ENCODE assay signal across 25 cellular contexts in the genomic region with DNA sequence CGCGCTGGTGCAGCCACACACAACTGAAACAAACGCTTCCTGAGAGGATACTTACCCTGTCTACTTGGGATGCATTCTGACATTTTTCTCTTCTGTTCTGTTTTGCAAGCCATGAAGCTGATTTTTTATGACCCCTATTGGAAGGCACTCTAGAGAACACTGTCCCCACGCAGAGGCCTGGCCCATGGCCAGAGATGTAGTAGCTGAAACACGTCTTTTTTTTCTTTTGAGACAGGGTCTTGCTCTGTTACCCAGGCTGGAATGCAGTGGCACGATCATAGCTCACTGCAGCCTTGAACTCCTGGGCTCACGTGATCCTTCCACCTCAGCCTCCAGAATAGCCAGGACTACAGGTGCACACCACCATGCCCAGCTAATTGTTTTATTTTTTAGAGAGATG. TPM values are rescaled to one million over a fixed set of nuclear protein-coding genes. Genes with fewer than 3 reads are reported as not detected.
"Had no signal": no experiment of that assay in that cellular context is flagged by ENCODE, and none has a peak within 500 bp of the region (broad histone marks: within the 10 kb centered on the region; RNA-seq: fewer than 3 reads in every experiment).

No MANE protein-coding gene starts in this region.

- H3K27me3 Mint-ChIP-seq: activated naive CD8-positive, alpha-beta T cell treated with anti-CD3 and anti-CD28 coated beads for 36 hours; activated T-cell treated with anti-CD3 and anti-CD28 coated beads, Interleukin-2, amount 50 U/mL, for 24 hours had no signal

- H3K4me1 Mint-ChIP-seq: activated naive CD4-positive, alpha-beta T cell treated with anti-CD3 and anti-CD28 coated beads, Interleukin-2, amount 10 ng/mL, durations not matched to agents 7 days and 5 days; activated naive CD8-positive, alpha-beta T cell treated with anti-CD3 and anti-CD28 coated beads for 36 hours; T-helper 17 cell; WTC11 had no signal

- ATAC-seq: activated CD8-positive, alpha-beta T cell treated with anti-CD3 and anti-CD28 coated beads, Interleukin-2, amount 10 ng/mL, durations not matched to agents 7 days and 5 days; T-helper 17 cell; WTC11 had no signal

- H3K9me3 Mint-ChIP-seq: activated naive CD4-positive, alpha-beta T cell treated with anti-CD3 and anti-CD28 coated beads, Interleukin-2, amount 10 ng/mL, durations not matched to agents 7 days and 5 days; activated naive CD8-positive, alpha-beta T cell treated with anti-CD3 and anti-CD28 coated beads for 36 hours; activated T-cell treated with anti-CD3 and anti-CD28 coated beads, Interleukin-2, amount 50 U/mL, for 24 hours; activated T-helper 1 cell treated with anti-CD3 and anti-CD28 coated beads, Interleukin-12 subunit alpha, Interleukin-12 subunit beta, Interleukin-2, Interleukin-4 antibody, amounts not matched to agents 30 ng/mL and 10 ng/mL and 1 ng/mL, durations not matched to agents 14 hours and 24 hours and 36 hours; WTC11 had no signal

- H3K27ac ChIP-seq: brain microvascular endothelial cell, cardiac muscle cell, KMS-11, PC-9 had no signal

- DNase-seq: activated CD4-positive, alpha-beta T cell treated with anti-CD3 and anti-CD28 coated beads for 48 hours; activated CD4-positive, alpha-beta T cell treated with anti-CD3 and anti-CD28 coated beads, Interleukin-2, amount 50 U/mL, for 4 hours; activated CD4-positive, CD25-positive, alpha-beta regulatory T cell treated with anti-CD3 and anti-CD28 coated beads, Interleukin-2, amount 50 U/mL, for 72 hours; activated CD8-positive, alpha-beta T cell treated with anti-CD3 and anti-CD28 coated beads, Interleukin-2, amount 10 ng/mL, durations not matched to agents 7 days and 5 days; activated gamma-delta T cell treated with Interleukin-2 at 50 U/mL for 16 hours; activated naive CD4-positive, alpha-beta T cell treated with anti-CD3 and anti-CD28 coated beads, Interleukin-2, amount 10 ng/mL, durations not matched to agents 7 days and 5 days; activated naive CD8-positive, alpha-beta T cell treated with anti-CD3 and anti-CD28 coated beads for 36 hours; activated T-cell treated with anti-CD3 and anti-CD28 coated beads, Interleukin-2, amount 50 U/mL, for 24 hours; brain microvascular endothelial cell; IMR-90; NCI-H1092; NCI-H1417; NCI-H1930; NCI-H2171 treated with DMSO at 0.1 percent for 48 hours; NCI-H510A treated with DMSO at 0.1 percent for 48 hours; NCI-H69; PC-9; SIG-M5; T-helper 17 cell; T-helper 9 cell had no signal

- H3K36me3 Mint-ChIP-seq: activated naive CD4-positive, alpha-beta T cell treated with anti-CD3 and anti-CD28 coated beads, Interleukin-2, amount 10 ng/mL, durations not matched to agents 7 days and 5 days; activated naive CD8-positive, alpha-beta T cell treated with anti-CD3 and anti-CD28 coated beads for 36 hours; WTC11 had no signal

- H3K4me3 Mint-ChIP-seq: activated CD8-positive, alpha-beta T cell treated with anti-CD3 and anti-CD28 coated beads, Interleukin-2, amount 10 ng/mL, durations not matched to agents 7 days and 5 days; activated naive CD4-positive, alpha-beta T cell treated with anti-CD3 and anti-CD28 coated beads, Interleukin-2, amount 10 ng/mL, durations not matched to agents 7 days and 5 days; activated naive CD8-positive, alpha-beta T cell treated with anti-CD3 and anti-CD28 coated beads for 36 hours; activated T-cell treated with anti-CD3 and anti-CD28 coated beads, Interleukin-2, amount 50 U/mL, for 24 hours; activated T-helper 1 cell treated with anti-CD3 and anti-CD28 coated beads, Interleukin-12 subunit alpha, Interleukin-12 subunit beta, Interleukin-2, Interleukin-4 antibody, amounts not matched to agents 30 ng/mL and 10 ng/mL and 1 ng/mL, durations not matched to agents 14 hours and 24 hours and 36 hours; T-helper 17 cell; WTC11 had no signal

- H3K36me3 ChIP-seq: brain microvascular endothelial cell, cardiac muscle cell had no signal

- H3K4me3 ChIP-seq: cardiac muscle cell, PC-9 had no signal

- H3K27me3 ChIP-seq: brain microvascular endothelial cell, cardiac muscle cell had no signal

- H3K27ac Mint-ChIP-seq: activated CD8-positive, alpha-beta T cell treated with anti-CD3 and anti-CD28 coated beads, Interleukin-2, amount 10 ng/mL, durations not matched to agents 7 days and 5 days; activated naive CD4-positive, alpha-beta T cell treated with anti-CD3 and anti-CD28 coated beads, Interleukin-2, amount 10 ng/mL, durations not matched to agents 7 days and 5 days; activated naive CD8-positive, alpha-beta T cell treated with anti-CD3 and anti-CD28 coated beads for 36 hours; activated T-cell treated with anti-CD3 and anti-CD28 coated beads, Interleukin-2, amount 50 U/mL, for 24 hours; activated T-helper 1 cell treated with anti-CD3 and anti-CD28 coated beads, Interleukin-12 subunit alpha, Interleukin-12 subunit beta, Interleukin-2, Interleukin-4 antibody, amounts not matched to agents 30 ng/mL and 10 ng/mL and 1 ng/mL, durations not matched to agents 14 hours and 24 hours and 36 hours; T-helper 17 cell; WTC11 had no signal

RNA-seq across cellular contexts. Expression of a gene that starts 47.9 kb away (rescaled TPM):
- total RNA-seq: activated CD8-positive, alpha-beta T cell treated with anti-CD3 and anti-CD28 coated beads, Interleukin-2, amount 10 ng/mL, durations not matched to agents 7 days and 5 days; activated naive CD8-positive, alpha-beta T cell treated with anti-CD3 and anti-CD28 coated beads for 36 hours; activated T-helper 1 cell treated with anti-CD3 and anti-CD28 coated beads, Interleukin-12 subunit alpha, Interleukin-12 subunit beta, Interleukin-2, Interleukin-4 antibody, amounts not matched to agents 30 ng/mL and 10 ng/mL and 1 ng/mL, durations not matched to agents 14 hours and 24 hours and 36 hours; cardiac muscle cell; IMR-90; MCF 10A; T-helper 17 cell had no signal
